Comparison of ENCODE assay signal across 25 cellular contexts in genomic region chr19:17985037-17985818, GRCh38. TPM values are rescaled to one million over a fixed set of nuclear protein-coding genes. Genes with fewer than 3 reads are reported as not detected.
DNase-seq lines count a peak whose midpoint lies in the region; ATAC-seq lines count a peak whose summit lies in the region.
"Had no signal": no experiment of that assay in that cellular context is flagged by ENCODE, and none has a peak within 500 bp of the region (broad histone marks: within the 10 kb centered on the region; RNA-seq: fewer than 3 reads in every experiment).

No MANE protein-coding gene starts in this region.

- no peak overlapping the region for H3K14ac ChIP-seq in neuronal stem cell (ENCODE audit: low read length)

- peak; percentile 81 for DNase-seq in NCI-H82 (lab: John Stamatoyannopoulos, UW)
- no peak for DNase-seq in NCI-H82 treated with DMSO at 0.1 percent for 48 hours (lab: John Stamatoyannopoulos, UW; ENCODE audit: unreplicated experiment)
- peak; percentile 65 for DNase-seq in H7
- DNase-seq in T-helper 17 cell, result no peak
- DNase-seq in neuronal stem cell (ENCODE audit: low spot score), result no peak
- DNase-seq in EL, result no peak
- no peak for DNase-seq in pons (ENCODE audit: low spot score)
- no peak for DNase-seq in NCI-H2107 treated with DMSO at 0.1 percent for 48 hours (lab: John Stamatoyannopoulos, UW; ENCODE audit: unreplicated experiment)
- DNase-seq: activated CD4-positive, alpha-beta T cell treated with anti-CD3 and anti-CD28 coated beads, Interleukin-2, amount 10 ng/mL, durations not matched to agents 24 days and 14 days; activated CD8-positive, alpha-beta memory T cell treated with anti-CD3 and anti-CD28 coated beads, Interleukin-2, amount 10 ng/mL, durations not matched to agents 7 days and 5 days; activated T-cell treated with anti-CD3 and anti-CD28 coated beads, Interleukin-2, amount 50 U/mL, for 72 hours; COR-L47; dorsolateral prefrontal cortex; Kasumi-1; NCI-H187; NCI-H69; SK-N-SH; stimulated activated CD8-positive, alpha-beta memory T cell treated with anti-CD3 and anti-CD28 coated beads, Interleukin-4, amount 100 ng/mL, for 48 hours; trophoblast cell had no signal

- no peak for ATAC-seq in T-helper 17 cell
- ATAC-seq: activated CD8-positive, alpha-beta memory T cell treated with anti-CD3 and anti-CD28 coated beads, Interleukin-2, amount 10 ng/mL, durations not matched to agents 7 days and 5 days; activated T-cell treated with anti-CD3 and anti-CD28 coated beads, Interleukin-2, amount 50 U/mL, for 72 hours had no signal

- H3K4me3 Mint-ChIP-seq in T-helper 17 cell, result no peak overlapping the region
- H3K4me3 Mint-ChIP-seq: activated CD4-positive, alpha-beta T cell treated with anti-CD3 and anti-CD28 coated beads, Interleukin-2, amount 10 ng/mL, durations not matched to agents 24 days and 14 days; activated CD8-positive, alpha-beta memory T cell treated with anti-CD3 and anti-CD28 coated beads, Interleukin-2, amount 10 ng/mL, durations not matched to agents 7 days and 5 days; activated naive CD4-positive, alpha-beta T cell treated with anti-CD3 and anti-CD28 coated beads, Interleukin-2, amount 50 U/mL, for 24 hours; activated T-cell treated with anti-CD3 and anti-CD28 coated beads, Interleukin-2, amount 50 U/mL, for 72 hours; central memory CD8-positive, alpha-beta T cell had no signal

- no peak overlapping the region for H3K18ac ChIP-seq in neuronal stem cell (ENCODE audit: low read length)

- no peak overlapping the region for H2BK120ac ChIP-seq in neuronal stem cell (ENCODE audit: low read depth, low read length)

- H3K23ac ChIP-seq in neuronal stem cell (ENCODE audit: low read depth, low read length, poor library complexity), result peak overlapping the region; percentile 69

- no peak overlapping the region for H2AK5ac ChIP-seq in neuronal stem cell (ENCODE audit: low read depth, low read length)

- H3K9ac ChIP-seq in neuronal stem cell (ENCODE audit: low read depth, low read length, poor library complexity), result peak overlapping the region; percentile 9
- H3K9ac ChIP-seq: BLaER1, SK-N-SH had no signal

- no peak overlapping the region for H3K27ac ChIP-seq in neuronal stem cell (replicated peaks; ENCODE audit: low read length)
- H3K27ac ChIP-seq: BLaER1, dorsolateral prefrontal cortex had no signal

- H3K4me3 ChIP-seq in H7 (ENCODE audit: insufficient read depth, low read depth, low read length) (no peak overlapping the region), neuronal stem cell (ENCODE audit: low read length in 2 of 2) (no peak overlapping the region)
- H3K4me3 ChIP-seq: BLaER1, dorsolateral prefrontal cortex, lung had no signal

- H3K27me3 Mint-ChIP-seq in T-helper 17 cell, result peaks cover 18% of the 10 kb centered on the region

- no peaks in the 10 kb centered on the region for H3K79me1 ChIP-seq in neuronal stem cell (ENCODE audit: low read depth, low read length)

- no peak overlapping the region for H4K8ac ChIP-seq in neuronal stem cell (ENCODE audit: low read depth, low read length)

- no peak overlapping the region for H2AFZ ChIP-seq in neuronal stem cell (ENCODE audit: low read length)

- no peaks in the 10 kb centered on the region for H3K36me3 ChIP-seq in H7 (replicated peaks; ENCODE audit: control insufficient read depth, insufficient read depth, low read length)
- peaks cover 0 to 10% of the 10 kb centered on the region in 2 donors for H3K36me3 ChIP-seq in neuronal stem cell (replicated peaks in 1 of 2; ENCODE audit: control insufficient read depth in 2 of 2, insufficient read depth in 2 of 2, low read length in 2 of 2)
- H3K36me3 ChIP-seq: BLaER1 had no signal

- H3K4ac ChIP-seq in neuronal stem cell (ENCODE audit: low read length), result no peak overlapping the region

- H4K91ac ChIP-seq in neuronal stem cell (ENCODE audit: low read depth, low read length, poor library complexity), result no peak overlapping the region

- peak overlapping the region; percentile 3 for H2BK15ac ChIP-seq in neuronal stem cell (ENCODE audit: low read length)

- H3K27me3 ChIP-seq in H7 (ENCODE audit: control insufficient read depth, insufficient read depth, low read length) (no peaks in the 10 kb centered on the region), neuronal stem cell (ENCODE audit: control insufficient read depth in 3 of 3, insufficient read depth in 3 of 3, low read depth in 1 of 3, low read length in 3 of 3) (no peaks in the 10 kb centered on the region)
- H3K27me3 ChIP-seq: BLaER1, dorsolateral prefrontal cortex had no signal

- H3K9me3 ChIP-seq in T-helper 17 cell (ENCODE audit: control insufficient read depth, low read length, poor library complexity, severe bottlenecking) (no peaks in the 10 kb centered on the region), neuronal stem cell (replicated peaks in 1 of 2; ENCODE audit: control insufficient read depth in 2 of 2, insufficient read depth in 1 of 2, low read depth in 1 of 2, low read length in 2 of 2) (no peaks in the 10 kb centered on the region)
- H3K9me3 ChIP-seq: BLaER1, SK-N-SH had no signal

- peak overlapping the region; percentile 72 for H3K27ac Mint-ChIP-seq in T-helper 17 cell
- H3K27ac Mint-ChIP-seq: activated CD4-positive, alpha-beta T cell treated with anti-CD3 and anti-CD28 coated beads, Interleukin-2, amount 10 ng/mL, durations not matched to agents 24 days and 14 days; activated CD8-positive, alpha-beta memory T cell treated with anti-CD3 and anti-CD28 coated beads, Interleukin-2, amount 10 ng/mL, durations not matched to agents 7 days and 5 days; activated naive CD4-positive, alpha-beta T cell treated with anti-CD3 and anti-CD28 coated beads, Interleukin-2, amount 50 U/mL, for 24 hours; activated T-cell treated with anti-CD3 and anti-CD28 coated beads, Interleukin-2, amount 50 U/mL, for 72 hours had no signal

- no peak overlapping the region for H2BK12ac ChIP-seq in neuronal stem cell (ENCODE audit: low read length)

- H3K4me1 ChIP-seq in neuronal stem cell (ENCODE audit: control insufficient read depth in 2 of 2, insufficient read depth in 1 of 2, low read depth in 1 of 2, low read length in 2 of 2), result no peaks in the 10 kb centered on the region

- peaks cover 5% of the 10 kb centered on the region for H3K4me1 Mint-ChIP-seq in T-helper 17 cell
- H3K4me1 Mint-ChIP-seq: activated CD8-positive, alpha-beta memory T cell treated with anti-CD3 and anti-CD28 coated beads, Interleukin-2, amount 10 ng/mL, durations not matched to agents 7 days and 5 days; activated naive CD4-positive, alpha-beta T cell treated with anti-CD3 and anti-CD28 coated beads, Interleukin-2, amount 50 U/mL, for 24 hours; central memory CD8-positive, alpha-beta T cell had no signal

- H2BK5ac ChIP-seq in neuronal stem cell (ENCODE audit: low read length), result peak overlapping the region; percentile 53

- no peak overlapping the region for H3K4me2 ChIP-seq in neuronal stem cell (ENCODE audit: insufficient read depth, low read length, poor library complexity, severe bottlenecking)
- H3K4me2 ChIP-seq: BLaER1, SK-N-SH had no signal

- H3K36me3 Mint-ChIP-seq in T-helper 17 cell (ENCODE audit: low read depth), result no peaks in the 10 kb centered on the region
- H3K36me3 Mint-ChIP-seq: activated CD8-positive, alpha-beta memory T cell treated with anti-CD3 and anti-CD28 coated beads, Interleukin-2, amount 10 ng/mL, durations not matched to agents 7 days and 5 days; activated naive CD4-positive, alpha-beta T cell treated with anti-CD3 and anti-CD28 coated beads, Interleukin-2, amount 50 U/mL, for 24 hours had no signal

- no CpG with 5 or more reads among the region's 17 CpGs for WGBS in neuronal stem cell (ENCODE audit: extremely low coverage in 2 of 2, insufficient read length in 2 of 2, insufficient replicate concordance in 1 of 2), 2 donors

RNA-seq across cellular contexts. Expression of gene KCNN1, which starts 18.3 kb away (rescaled TPM):
- 4.3 and 7.4 TPM in 2 replicates for total RNA-seq in H7 (2014; rRNA removed; shearing (Covaris generic))
- not detected for total RNA-seq in T-helper 17 cell
- 8.4 TPM for polyA plus RNA-seq in neuronal stem cell (2013, experiment 1 of 2)
- 7.4 TPM for polyA plus RNA-seq in neuronal stem cell (2013, experiment 2 of 2)
- total RNA-seq: activated CD4-positive, alpha-beta T cell treated with anti-CD3 and anti-CD28 coated beads, Interleukin-2, amount 10 ng/mL, durations not matched to agents 24 days and 14 days; T-helper 2 cell treated with Interferon-gamma antibody and Interleukin-4, amounts not matched to agents 100 ng/mL and 5 ng/mL, for 36 hours had no signal
- polyA plus RNA-seq: fibroblast of lung had no signal

RNA-seq across cellular contexts. Expression of gene ARRDC2, which starts 22.7 kb away (rescaled TPM):
- total RNA-seq in H7 (2014; rRNA removed; shearing (Covaris generic)), result 4.8 and 14.0 TPM in 2 replicates
- 100 to 1,000 TPM; 165 to 166 TPM for total RNA-seq in T-helper 17 cell
- polyA plus RNA-seq in neuronal stem cell (2013, experiment 1 of 2), result 0.81 TPM
- 0.75 TPM for polyA plus RNA-seq in neuronal stem cell (2013, experiment 2 of 2)

RNA-seq across cellular contexts. Expression of gene CCDC124, which starts 52.4 kb away (rescaled TPM):
- total RNA-seq in H7 (2014; rRNA removed; shearing (Covaris generic)), result 39.7 and 55.4 TPM in 2 replicates
- 10 to 100 TPM; 21.8 to 27.0 TPM for total RNA-seq in T-helper 17 cell
- 88.1 TPM for polyA plus RNA-seq in neuronal stem cell (2013, experiment 1 of 2)
- polyA plus RNA-seq in neuronal stem cell (2013, experiment 2 of 2), result 85.6 TPM

Comparison
In these comparisons a context has a peak if more than half of its experiments do, and no peak if none do; other contexts are left out.
1. DNase-seq: peak in NCI-H82 (single experiment) and H7 (single experiment); none in NCI-H82 treated with DMSO at 0.1 percent for 48 hours (single experiment), T-helper 17 cell (0 of 3), neuronal stem cell (single experiment), EL (single experiment), pons (single experiment) and NCI-H2107 treated with DMSO at 0.1 percent for 48 hours (single experiment).
2. RNA of gene ARRDC2, which starts 22.7 kb away (total RNA-seq): 165 to 166 TPM in T-helper 17 cell; 4.8 to 14.0 TPM in H7; every median in the first group is over 10 times any median in the second.